Comparison of ENCODE assay signal across 23 cellular contexts in genomic region chr6:110285306-110286060, GRCh38.
DNase-seq lines count a peak whose midpoint lies in the region; ATAC-seq, FAIRE-seq and TF ChIP-seq lines count a peak whose summit lies in the region.
"Had no signal": no experiment of that assay in that cellular context is flagged by ENCODE, and none has a peak within 500 bp of the region (broad histone marks: within the 10 kb centered on the region; RNA-seq: fewer than 3 reads in every experiment).

No MANE protein-coding gene starts in this region.

- intact Hi-C loops in dorsolateral prefrontal cortex (cut with DNase I), result loop anchor here in 1 of 2 donors (10.0 kb wide), 1 partner anchor 59 kb away; no protein-coding TSS in a partner anchor
- intact Hi-C loops in left colon (cut with DNase I, micrococcal nuclease), result no loop called here
- intact Hi-C loops in lower lobe of right lung (cut with DNase I), result no loop called here

- no peak for FAIRE-seq in RCC 7860 (lab: Jason Lieb, UNC)
- FAIRE-seq: A204.1, GM18507 had no signal

- H3K4me1 ChIP-seq in lower lobe of right lung, result no peaks in the 10 kb centered on the region
- H3K4me1 ChIP-seq: BLaER1 treated with 17β-estradiol and CSF1 and Interleukin-3, amounts not matched to agents 10 nM and 100 nM; spleen had no signal

- DNase-seq in DMS79 treated with DMSO at 0.1 percent for 48 hours (lab: John Stamatoyannopoulos, UW) (peak; percentile 39), DMS79 (lab: John Stamatoyannopoulos, UW) (no peak), dorsolateral prefrontal cortex (no peak), left colon (peak; percentile 48 to 57), lower lobe of right lung (no peak), RCC 7860 (ENCODE audit: low spot score) (no peak), 8988T (no peak)
- DNase-seq: activated CD4-positive, alpha-beta T cell treated with anti-CD3 and anti-CD28 coated beads, Interleukin-2, amount 50 U/mL, for 48 hours; activated effector memory CD4-positive, alpha-beta T cell treated with anti-CD3 and anti-CD28 coated beads, Interleukin-2, amount 50 U/mL, for 16 hours; activated naive CD8-positive, alpha-beta T cell treated with anti-CD3 and anti-CD28 coated beads, Interleukin-2, amount 50 U/mL, for 24 hours; left cardiac atrium; midbrain; NCI-H1694; NCI-H226; spleen; stimulated activated CD4-positive, alpha-beta T cell treated with anti-CD3 and anti-CD28 coated beads, Interleukin-4, amount 100 ng/mL, for 24 hours; uterus had no signal

- no peaks in the 10 kb centered on the region for H3K9me3 ChIP-seq in lower lobe of right lung
- H3K9me3 ChIP-seq: uterus had no signal

- no peak for TF ChIP-seq CTCF in dorsolateral prefrontal cortex (IDR thresholded peaks at IDR 0.05 in 54 of 56, conservative IDR thresholded peaks at IDR 0.05 in 2 of 56; ENCODE audit: low read depth in 1 of 56, partially characterized antibody in 56 of 56)
- TF ChIP-seq CTCF in lower lobe of right lung (IDR thresholded peaks at IDR 0.05), result no peak

- no peaks in the 10 kb centered on the region for H3K36me3 ChIP-seq in lower lobe of right lung
- H3K36me3 ChIP-seq: BLaER1 treated with 17β-estradiol and CSF1 and Interleukin-3, amounts not matched to agents 10 nM and 100 nM; spleen; uterus had no signal

- H3K27me3 ChIP-seq in dorsolateral prefrontal cortex, result no peaks in the 10 kb centered on the region
- no peaks in the 10 kb centered on the region for H3K27me3 ChIP-seq in lower lobe of right lung (ENCODE audit: low read depth)
- H3K27me3 ChIP-seq: BLaER1 treated with 17β-estradiol and CSF1 and Interleukin-3, amounts not matched to agents 10 nM and 100 nM; spleen; uterus had no signal

- ATAC-seq in left colon (peak; percentile 91), lower lobe of right lung (no peak)
- ATAC-seq: activated naive CD8-positive, alpha-beta T cell treated with anti-CD3 and anti-CD28 coated beads, Interleukin-2, amount 50 U/mL, for 24 hours; left cardiac atrium; Panc1 had no signal

- H3K4me3 ChIP-seq in dorsolateral prefrontal cortex, result no peak overlapping the region
- no peak overlapping the region for H3K4me3 ChIP-seq in lower lobe of right lung
- H3K4me3 ChIP-seq: BLaER1 treated with 17β-estradiol and CSF1 and Interleukin-3, amounts not matched to agents 10 nM and 100 nM; spleen; uterus had no signal

- H3K27ac ChIP-seq in dorsolateral prefrontal cortex (peak overlapping the region in 58 of 59 donors; percentile 9 to 93 (median 81)), temporal lobe (ENCODE audit: low read depth, low read length) (peak overlapping the region; percentile 58), lower lobe of right lung (no peak overlapping the region)
- H3K27ac ChIP-seq: BLaER1 treated with 17β-estradiol and CSF1 and Interleukin-3, amounts not matched to agents 10 nM and 100 nM; spleen; uterus; VCaP had no signal

Comparison
In these comparisons a context has a peak if more than half of its experiments do, and no peak if none do; other contexts are left out.
1. DNase-seq: peak in DMS79 treated with DMSO at 0.1 percent for 48 hours (single experiment) and left colon (2 of 2); none in DMS79 (single experiment), dorsolateral prefrontal cortex (0 of 10), lower lobe of right lung (single experiment), RCC 7860 (single experiment) and 8988T (single experiment).